21 cellular contexts compared by ENCODE assay signal in the genomic region with DNA sequence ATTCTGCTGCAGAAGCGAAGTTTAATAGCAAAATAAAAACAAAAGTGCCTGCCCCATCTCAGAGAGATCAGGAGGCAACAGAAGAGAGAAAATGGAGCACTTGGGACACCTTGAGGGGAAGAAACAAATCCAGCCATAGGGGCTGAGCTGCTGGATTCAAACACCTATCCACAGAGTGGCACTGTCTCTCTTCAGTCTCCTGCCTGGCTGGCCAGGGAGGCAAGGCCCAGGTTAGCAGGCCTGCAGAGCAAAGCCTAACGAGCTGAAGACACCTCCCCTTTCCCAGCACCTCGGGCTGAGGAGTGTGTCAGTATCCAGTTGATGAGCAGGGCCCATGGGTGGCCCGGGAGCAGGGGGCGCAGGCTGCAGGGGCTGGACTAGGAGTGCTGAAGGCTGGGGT. TPM values are rescaled to one million over a fixed set of nuclear protein-coding genes. Genes with fewer than 3 reads are reported as not detected.
DNase-seq lines count a peak whose midpoint lies in the region; ATAC-seq and TF ChIP-seq lines count a peak whose summit lies in the region.
"Had no signal": no experiment of that assay in that cellular context is flagged by ENCODE, and none has a peak within 500 bp of the region (broad histone marks: within the 10 kb centered on the region; RNA-seq: fewer than 3 reads in every experiment).

No MANE protein-coding gene starts in this region.

- TF ChIP-seq EP300 in transverse colon (IDR thresholded peaks at IDR 0.05; ENCODE audit: low read depth), result no peak

- H3K27ac ChIP-seq in effector memory CD4-positive, alpha-beta T cell (ENCODE audit: insufficient read depth, low read length, poor library complexity, severe bottlenecking), result no peak overlapping the region
- H3K27ac ChIP-seq in transverse colon, result no peak overlapping the region
- H3K27ac ChIP-seq: epithelial cell of prostate, heart left ventricle had no signal

- H3K27me3 Mint-ChIP-seq in HFFc6 (ENCODE audit: insufficient read depth), result no peaks in the 10 kb centered on the region; the same call in 1 of the 2 replicates

- ATAC-seq in HG03196 (IDR thresholded peaks at IDR 0.05; ENCODE audit: unreplicated experiment), result no peak
- ATAC-seq: naive thymus-derived CD8-positive, alpha-beta T cell had no signal

- intact Hi-C loops in transverse colon (cut with DNase I; ENCODE audit: low total_unique reads), result no loop called here

- no peaks in the 10 kb centered on the region for H3K36me3 Mint-ChIP-seq in HFFc6 (ENCODE audit: low read depth)
- H3K36me3 Mint-ChIP-seq: CD14-positive monocyte; naive thymus-derived CD8-positive, alpha-beta T cell had no signal

- no peak for TF ChIP-seq POLR2A in transverse colon (IDR thresholded peaks at IDR 0.05)

- no peaks in the 10 kb centered on the region for H3K27me3 ChIP-seq in effector memory CD4-positive, alpha-beta T cell (replicated peaks; ENCODE audit: control insufficient read depth, insufficient read depth, low read length, poor library complexity, severe bottlenecking)
- no peaks in the 10 kb centered on the region for H3K27me3 ChIP-seq in transverse colon
- H3K27me3 ChIP-seq: heart left ventricle had no signal

- peaks cover 51% of the 10 kb centered on the region for H3K4me1 Mint-ChIP-seq in HFFc6 (ENCODE audit: low read depth)

- peak; percentile 61 for DNase-seq in Caki2 (ENCODE audit: low read depth)
- peak; percentile 17 for DNase-seq in HFFc6
- DNase-seq in astrocyte of the hippocampus (ENCODE audit: low read depth, low spot score), result peak; percentile 32
- DNase-seq in kidney glomerular epithelial cell (lab: John Stamatoyannopoulos, UW), result peak; percentile 70
- no peak for DNase-seq in effector memory CD4-positive, alpha-beta T cell
- DNase-seq in AG20443 (ENCODE audit: low spot score), result no peak
- DNase-seq in transverse colon, result no peak
- DNase-seq: activated CD4-positive, alpha-beta T cell treated with anti-CD3 and anti-CD28 coated beads for 1 hour; GF-D8; heart left ventricle; naive thymus-derived CD8-positive, alpha-beta T cell; NCI-H1105 treated with DMSO at 0.1 percent for 48 hours; NCI-H446; retina had no signal

- H3K9me3 Mint-ChIP-seq in HFFc6, result no peaks in the 10 kb centered on the region
- H3K9me3 Mint-ChIP-seq: CD14-positive monocyte; naive thymus-derived CD8-positive, alpha-beta T cell; T-helper 1 cell treated with Interleukin-12 subunit alpha and Interleukin-12 subunit beta and Interleukin-4 antibody, amounts not matched to agents 30 μg/mL and 1 μg/mL, for 36 hours had no signal

- H3K36me3 ChIP-seq in effector memory CD4-positive, alpha-beta T cell (ENCODE audit: control insufficient read depth, insufficient read depth, low read length), result no peaks in the 10 kb centered on the region
- no peaks in the 10 kb centered on the region for H3K36me3 ChIP-seq in transverse colon
- H3K36me3 ChIP-seq: heart left ventricle had no signal

- WGBS in transverse colon (ENCODE audit: low coverage in 1 of 2), 2 donors, result 56% methylated on average over 5 of the region's 5 CpGs; no CpG with 5 or more reads in 1 of the 2 donors

- no peak overlapping the region for H3K27ac Mint-ChIP-seq in HFFc6
- H3K27ac Mint-ChIP-seq: CD14-positive monocyte; T-helper 1 cell treated with Interleukin-12 subunit alpha and Interleukin-12 subunit beta and Interleukin-4 antibody, amounts not matched to agents 30 μg/mL and 1 μg/mL, for 36 hours had no signal

- in situ Hi-C loops in Caki2 (cut with HindIII; ENCODE audit: low pct_unique_long_range_greater_than_20kb, low sequenced_read_pairs), result no loop called here
- in situ Hi-C loops in transverse colon (cut with MboI; ENCODE audit: low pct_ligation_motif_present in 1 of 4, low pct_unique_long_range_greater_than_20kb in 1 of 4, low sequenced_read_pairs in 3 of 4), result no loop called here

- H3K4me3 ChIP-seq in effector memory CD4-positive, alpha-beta T cell (ENCODE audit: insufficient read depth, low read depth, low read length, poor library complexity, severe bottlenecking), result no peak overlapping the region
- no peak overlapping the region for H3K4me3 ChIP-seq in transverse colon
- H3K4me3 ChIP-seq: heart left ventricle had no signal

- no peak overlapping the region for H3K4me3 Mint-ChIP-seq in HFFc6
- H3K4me3 Mint-ChIP-seq: CD14-positive monocyte; naive thymus-derived CD8-positive, alpha-beta T cell; T-helper 1 cell treated with Interleukin-12 subunit alpha and Interleukin-12 subunit beta and Interleukin-4 antibody, amounts not matched to agents 30 μg/mL and 1 μg/mL, for 36 hours had no signal

- peaks cover 29% of the 10 kb centered on the region for H3K4me1 ChIP-seq in effector memory CD4-positive, alpha-beta T cell (ENCODE audit: control insufficient read depth, insufficient read depth, low read length, poor library complexity, severe bottlenecking)
- no peaks in the 10 kb centered on the region for H3K4me1 ChIP-seq in transverse colon

- no peaks in the 10 kb centered on the region for H3K9me3 ChIP-seq in effector memory CD4-positive, alpha-beta T cell (ENCODE audit: control insufficient read depth, low read length)
- H3K9me3 ChIP-seq in transverse colon, result no peaks in the 10 kb centered on the region
- H3K9me3 ChIP-seq: heart left ventricle had no signal

- no peak; the same call in 1 of the 2 replicates for TF ChIP-seq CTCF in HFFc6 (IDR thresholded peaks at IDR 0.05)
- no peak for TF ChIP-seq CTCF in transverse colon (IDR thresholded peaks at IDR 0.05)

RNA-seq across cellular contexts. Expression of a gene that starts 8.8 kb away (rescaled TPM):
- total RNA-seq in Caki2 (2014; rRNA removed; shearing (Covaris generic); ENCODE audit: low replicate concordance), result not detected in 2 replicates
- total RNA-seq in HFFc6 (2021; fragmentation: NEBNext Ultra II Directional; extraction: Animal tissue kit (Norgen Biotek cat#: 25700)), result under 1 TPM in 2 of 6 experiments, not detected in 4; 0.09 to 0.14 TPM
- not detected for total RNA-seq in transverse colon
- total RNA-seq: cerebellum; heart left ventricle; liver; naive thymus-derived CD8-positive, alpha-beta T cell had no signal

RNA-seq across cellular contexts. Expression of a gene that starts 18.2 kb away (rescaled TPM):
- not detected in 2 replicates for total RNA-seq in Caki2 (2014; rRNA removed; shearing (Covaris generic); ENCODE audit: low replicate concordance)
- not detected for total RNA-seq in HFFc6 (2021; fragmentation: NEBNext Ultra II Directional; extraction: Animal tissue kit (Norgen Biotek cat#: 25700))
- not detected for total RNA-seq in transverse colon
- total RNA-seq: cerebellum; heart left ventricle; liver; naive thymus-derived CD8-positive, alpha-beta T cell; temporal lobe had no signal

RNA-seq across cellular contexts. Expression of a gene that starts 24.1 kb away (rescaled TPM):
- total RNA-seq in Caki2 (2014; rRNA removed; shearing (Covaris generic); ENCODE audit: low replicate concordance), result 0.20 TPM in 1 of 2 replicates, not detected in the other
- total RNA-seq in HFFc6 (2021; fragmentation: NEBNext Ultra II Directional; extraction: Animal tissue kit (Norgen Biotek cat#: 25700)), result 100 to 1,000 TPM in 2 of 6 experiments, 10 to 100 TPM in 4; 58.8 to 247 (median 71.3) TPM
- not detected for total RNA-seq in transverse colon
- total RNA-seq: cerebellum; heart left ventricle; liver; naive thymus-derived CD8-positive, alpha-beta T cell had no signal

RNA-seq across cellular contexts. Expression of a gene that starts 34.6 kb away (rescaled TPM):
- not detected in 2 replicates for total RNA-seq in Caki2 (2014; rRNA removed; shearing (Covaris generic); ENCODE audit: low replicate concordance)
- under 1 TPM; 0.25 to 0.62 (median 0.43) TPM for total RNA-seq in HFFc6 (2021; fragmentation: NEBNext Ultra II Directional; extraction: Animal tissue kit (Norgen Biotek cat#: 25700))
- not detected for total RNA-seq in transverse colon
- total RNA-seq: cerebellum; heart left ventricle; liver; naive thymus-derived CD8-positive, alpha-beta T cell; temporal lobe had no signal

RNA-seq across cellular contexts. Expression of a gene that starts 36.6 kb away (rescaled TPM):
- total RNA-seq in Caki2 (2014; rRNA removed; shearing (Covaris generic); ENCODE audit: low replicate concordance), result not detected in 2 replicates
- 1 to 10 TPM in 2 of 6 experiments, under 1 TPM in 4; 0.75 to 2.5 (median 0.96) TPM for total RNA-seq in HFFc6 (2021; fragmentation: NEBNext Ultra II Directional; extraction: Animal tissue kit (Norgen Biotek cat#: 25700))
- not detected for total RNA-seq in transverse colon
- total RNA-seq: cerebellum; heart left ventricle; liver; naive thymus-derived CD8-positive, alpha-beta T cell; temporal lobe had no signal

Comparison
In these comparisons a context has a peak if more than half of its experiments do, and no peak if none do; other contexts are left out.
1. DNase-seq: peak in Caki2 (single experiment), HFFc6 (single experiment), astrocyte of the hippocampus (single experiment) and kidney glomerular epithelial cell (single experiment); none in effector memory CD4-positive, alpha-beta T cell (0 of 3), AG20443 (single experiment) and transverse colon (single experiment).
2. RNA of a gene that starts 24.1 kb away (total RNA-seq): 58.8 to 247 TPM in HFFc6; 0.20 TPM in Caki2 and not detected in transverse colon; every median in the first group is over 10 times any median in the second.